In the genomic region with DNA sequence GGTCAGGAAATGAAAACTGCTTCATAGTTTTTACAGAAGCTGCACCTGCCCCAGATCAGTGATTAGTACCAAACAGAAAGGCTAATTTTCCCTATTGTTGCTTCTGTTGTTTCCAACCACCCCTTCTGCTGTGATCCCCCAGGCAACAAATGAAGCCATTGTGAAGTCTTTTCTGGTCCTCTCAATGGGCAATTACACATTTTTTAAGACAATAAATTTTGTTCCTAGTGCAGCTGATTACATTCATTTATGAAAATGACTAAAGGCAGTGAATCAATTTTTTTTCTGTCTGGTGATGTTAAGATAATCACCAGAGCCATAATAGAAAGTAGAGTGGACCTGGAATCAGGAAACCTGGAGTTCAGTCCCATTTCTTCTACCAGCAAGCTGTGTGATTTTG, we compare ENCODE assay signal across 36 cellular contexts. TPM values are rescaled to one million over a fixed set of nuclear protein-coding genes. Genes with fewer than 3 reads are reported as not detected.
DNase-seq lines count a peak whose midpoint lies in the region; ATAC-seq and TF ChIP-seq lines count a peak whose summit lies in the region.
"Had no signal": no experiment of that assay in that cellular context is flagged by ENCODE, and none has a peak within 500 bp of the region (broad histone marks: within the 10 kb centered on the region; RNA-seq: fewer than 3 reads in every experiment).

No MANE protein-coding gene starts in this region.

- no peaks in the 10 kb centered on the region for H3K27me3 ChIP-seq in effector memory CD4-positive, alpha-beta T cell (replicated peaks; ENCODE audit: control insufficient read depth, insufficient read depth, low read length, poor library complexity, severe bottlenecking)
- no peaks in the 10 kb centered on the region for H3K27me3 ChIP-seq in lower lobe of right lung (ENCODE audit: low read depth)
- H3K27me3 ChIP-seq: cardiac muscle cell, esophagus muscularis mucosa, heart left ventricle, right atrium auricular region, suprapubic skin, upper lobe of right lung had no signal

- intact Hi-C loops in lower lobe of right lung (cut with DNase I) = no loop called here

- DNase-seq in NCI-H2107 treated with DMSO at 0.1 percent for 48 hours (lab: John Stamatoyannopoulos, UW; ENCODE audit: unreplicated experiment) = peak; percentile 17
- DNase-seq in NCI-H2107 (lab: John Stamatoyannopoulos, UW) = no peak
- DNase-seq in NCI-H526 treated with DMSO at 0.1 percent for 48 hours (lab: John Stamatoyannopoulos, UW) = peak; percentile 67
- no peak for DNase-seq in dermis blood vessel endothelial cell
- no peak for DNase-seq in effector memory CD4-positive, alpha-beta T cell
- DNase-seq in lower lobe of right lung = no peak
- DNase-seq: activated gamma-delta T cell; activated T-cell treated with anti-CD3 and anti-CD28 coated beads, Interleukin-2, amount 50 U/mL, for 24 hours; C1 segment of cervical spinal cord; Caco-2; cortex of kidney; DND-41; foreskin fibroblast; GOT3; heart left ventricle; islet precursor cell; Kasumi-1; left ventricle myocardium inferior; mesendoderm; MV-4-11; NCI-H2029; NCI-H446 treated with DMSO at 0.1 percent for 48 hours; small intestine; stimulated activated naive B cell treated with anti-CD40 and anti-IgM and Interleukin-4, amounts not matched to agents 10 μg/mL and 1 μg/mL and 100 μg/mL, for 72 hours; T-helper 17 cell; upper lobe of right lung had no signal

- no peak for ATAC-seq in lower lobe of right lung
- ATAC-seq in HG02588 (IDR thresholded peaks at IDR 0.05; ENCODE audit: unreplicated experiment) = no peak
- ATAC-seq: heart left ventricle; HepG2; Right ventricle myocardium inferior; stimulated activated naive B cell treated with anti-CD40 and anti-IgM and Interleukin-4, amounts not matched to agents 10 μg/mL and 1 μg/mL and 100 μg/mL, for 72 hours; T-helper 17 cell had no signal

- H3K9me3 ChIP-seq in effector memory CD4-positive, alpha-beta T cell (ENCODE audit: control insufficient read depth, low read length) = no peaks in the 10 kb centered on the region
- H3K9me3 ChIP-seq in lower lobe of right lung = no peaks in the 10 kb centered on the region
- H3K9me3 ChIP-seq: Caco-2, esophagus muscularis mucosa, heart left ventricle, left ventricle myocardium inferior, right atrium auricular region, suprapubic skin, upper lobe of right lung had no signal

- H3K27ac ChIP-seq in cingulate gyrus (ENCODE audit: low read depth, low read length) = peak overlapping the region; percentile 88
- no peak overlapping the region for H3K27ac ChIP-seq in effector memory CD4-positive, alpha-beta T cell (ENCODE audit: insufficient read depth, low read length, poor library complexity, severe bottlenecking)
- H3K27ac ChIP-seq in lower lobe of right lung = no peak overlapping the region
- H3K27ac ChIP-seq: 22Rv1, cardiac muscle cell, esophagus muscularis mucosa, heart left ventricle, left ventricle myocardium inferior, parathyroid adenoma, right atrium auricular region, suprapubic skin, upper lobe of right lung had no signal

- H3K4me3 ChIP-seq in effector memory CD4-positive, alpha-beta T cell (ENCODE audit: insufficient read depth, low read depth, low read length, poor library complexity, severe bottlenecking) = no peak overlapping the region
- no peak overlapping the region for H3K4me3 ChIP-seq in lower lobe of right lung
- H3K4me3 ChIP-seq: cardiac muscle cell, esophagus muscularis mucosa, heart left ventricle, left ventricle myocardium inferior, right atrium auricular region, suprapubic skin, upper lobe of right lung had no signal

- no peak for TF ChIP-seq CTCF in lower lobe of right lung (IDR thresholded peaks at IDR 0.05)

- H3K4me1 ChIP-seq in effector memory CD4-positive, alpha-beta T cell (ENCODE audit: control insufficient read depth, insufficient read depth, low read length, poor library complexity, severe bottlenecking) = no peaks in the 10 kb centered on the region
- peaks cover 3% of the 10 kb centered on the region for H3K4me1 ChIP-seq in lower lobe of right lung
- H3K4me1 ChIP-seq: Caco-2, left ventricle myocardium inferior, parathyroid adenoma, right atrium auricular region had no signal

- H3K36me3 ChIP-seq in effector memory CD4-positive, alpha-beta T cell (ENCODE audit: control insufficient read depth, insufficient read depth, low read length) = no peaks in the 10 kb centered on the region
- H3K36me3 ChIP-seq in lower lobe of right lung = no peaks in the 10 kb centered on the region
- H3K36me3 ChIP-seq: cardiac muscle cell, esophagus muscularis mucosa, heart left ventricle, left ventricle myocardium inferior, right atrium auricular region, suprapubic skin, upper lobe of right lung had no signal

RNA-seq across cellular contexts. Expression of gene GLDN, which starts 32.7 kb away (rescaled TPM):
- total RNA-seq in dermis blood vessel endothelial cell (not detected in 2 replicates), lower lobe of right lung (34.5 TPM)

RNA-seq across cellular contexts. Expression of gene CYP19A1, which starts 35.7 kb away (rescaled TPM):
- total RNA-seq in dermis blood vessel endothelial cell (not detected in 2 replicates), lower lobe of right lung (0.95 TPM)

Comparison
In these comparisons a context has a peak if more than half of its experiments do, and no peak if none do; other contexts are left out.
1. DNase-seq: peak in NCI-H2107 treated with DMSO at 0.1 percent for 48 hours (single experiment) and NCI-H526 treated with DMSO at 0.1 percent for 48 hours (single experiment); none in NCI-H2107 (single experiment), dermis blood vessel endothelial cell (single experiment), effector memory CD4-positive, alpha-beta T cell (0 of 3) and lower lobe of right lung (single experiment).
2. RNA of gene GLDN, which starts 32.7 kb away (total RNA-seq): 34.5 TPM in lower lobe of right lung (single experiment); not detected in dermis blood vessel endothelial cell; every median in the first group is over 10 times any median in the second.